1 cellular context compared by ENCODE assay signal in the genomic region with DNA sequence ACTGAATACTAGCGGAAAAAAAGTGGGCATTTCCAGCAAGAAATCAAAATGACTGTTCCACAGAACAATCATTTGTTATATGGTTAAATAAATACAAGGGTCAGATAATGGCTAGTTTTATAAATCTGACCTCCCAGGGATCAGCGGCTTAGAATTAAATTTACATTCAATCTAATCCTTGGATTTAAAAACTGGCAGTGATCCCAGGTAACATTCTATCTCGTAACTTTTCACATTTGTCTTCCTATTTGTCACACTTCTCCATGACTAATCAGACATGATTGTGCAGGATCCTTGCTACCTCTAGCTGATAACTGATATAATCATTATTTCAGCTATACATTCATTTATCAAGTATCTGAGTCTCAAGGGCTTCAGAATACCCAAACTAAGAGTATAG.
TF ChIP-seq lines count a peak whose summit lies in the region.

No MANE protein-coding gene starts in this region.

TF ChIP-seq in SK-N-SH, 30 proteins besides CTCF, POLR2A, EP300 and RAD21 (continued from another document):
- TF ChIP-seq, protein P1, sequence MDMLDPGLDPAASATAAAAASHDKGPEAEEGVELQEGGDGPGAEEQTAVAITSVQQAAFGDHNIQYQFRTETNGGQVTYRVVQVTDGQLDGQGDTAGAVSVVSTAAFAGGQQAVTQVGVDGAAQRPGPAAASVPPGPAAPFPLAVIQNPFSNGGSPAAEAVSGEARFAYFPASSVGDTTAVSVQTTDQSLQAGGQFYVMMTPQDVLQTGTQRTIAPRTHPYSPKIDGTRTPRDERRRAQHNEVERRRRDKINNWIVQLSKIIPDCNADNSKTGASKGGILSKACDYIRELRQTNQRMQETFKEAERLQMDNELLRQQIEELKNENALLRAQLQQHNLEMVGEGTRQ (IDR thresholded peaks at IDR 0.05; ENCODE audit: borderline replicate concordance, low read depth, low read length) = no peak
- no peak for TF ChIP-seq TAF1 (IDR thresholded peaks at IDR 0.05; ENCODE audit: borderline replicate concordance, low read depth, low read length)
- peak; percentile 61 for TF ChIP-seq JUND (IDR thresholded peaks at IDR 0.05)
- TF ChIP-seq NFIC (IDR thresholded peaks at IDR 0.05; ENCODE audit: borderline replicate concordance) = peak; percentile 66
- TF ChIP-seq TEAD4 (IDR thresholded peaks at IDR 0.05; ENCODE audit: borderline replicate concordance, insufficient read depth) = peak; percentile 13; the same call in 1 of the 2 replicates
